Comparison of ENCODE assay signal across 1 cellular context in the genomic region with DNA sequence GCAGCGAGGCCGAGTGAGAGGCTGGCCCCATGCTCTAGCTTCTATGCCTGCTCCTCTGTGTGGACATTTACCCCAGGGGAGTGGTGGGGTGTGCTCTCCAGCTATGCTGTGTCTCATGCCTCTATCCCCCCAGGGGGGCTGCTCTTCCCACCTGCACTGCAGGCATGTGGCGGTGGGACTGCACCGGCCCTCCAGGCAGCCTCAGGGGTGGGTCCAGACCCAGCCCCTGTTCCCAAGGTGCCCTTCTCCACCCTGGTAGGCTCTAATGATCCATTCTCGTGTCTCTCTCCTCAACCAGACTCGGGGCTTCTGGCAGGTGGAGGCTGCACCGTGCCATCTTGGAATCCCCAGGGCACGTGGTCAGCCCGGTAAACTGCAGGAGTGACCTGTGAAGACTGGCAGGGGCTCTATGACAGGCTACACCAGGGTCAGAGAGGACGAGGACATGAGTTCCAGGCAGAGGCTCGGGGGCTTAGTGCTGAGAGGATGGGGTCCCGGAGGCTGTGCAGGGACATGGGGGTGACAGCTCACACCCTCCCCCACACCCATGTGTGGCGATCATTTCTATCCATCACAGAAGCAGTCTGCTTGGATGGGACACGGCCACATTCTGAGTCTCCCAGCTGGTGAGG.
TF ChIP-seq lines count a peak whose summit lies in the region.

No MANE protein-coding gene starts in this region.

TF ChIP-seq in H1, 55 proteins besides CTCF, POLR2A, EP300 and RAD21:
- TF ChIP-seq RBBP5 (IDR thresholded peaks at IDR 0.05; ENCODE audit: borderline replicate concordance, low read depth, low read length): no peak
- TF ChIP-seq, protein P1, sequence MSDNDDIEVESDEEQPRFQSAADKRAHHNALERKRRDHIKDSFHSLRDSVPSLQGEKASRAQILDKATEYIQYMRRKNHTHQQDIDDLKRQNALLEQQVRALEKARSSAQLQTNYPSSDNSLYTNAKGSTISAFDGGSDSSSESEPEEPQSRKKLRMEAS (IDR thresholded peaks at IDR 0.05): no peak
- no peak for TF ChIP-seq BRCA1 (IDR thresholded peaks at IDR 0.05; ENCODE audit: low read depth, low read length)
- no peak for TF ChIP-seq EZH2 (IDR thresholded peaks at IDR 0.05; ENCODE audit: low read depth, low read length, severe bottlenecking)
- TF ChIP-seq RXRA (IDR thresholded peaks at IDR 0.05; ENCODE audit: insufficient read depth, low read depth, low read length): no peak
- TF ChIP-seq POLR2AphosphoS5 (IDR thresholded peaks at IDR 0.05; ENCODE audit: low read depth, low read length): no peak
- no peak for TF ChIP-seq KDM1A (IDR thresholded peaks at IDR 0.05; ENCODE audit: borderline replicate concordance, low read length)
- no peak for TF ChIP-seq RFX5 (IDR thresholded peaks at IDR 0.05; ENCODE audit: borderline replicate concordance, low read depth, low read length)
